Comparison of ENCODE assay signal across 30 cellular contexts in the genomic region with DNA sequence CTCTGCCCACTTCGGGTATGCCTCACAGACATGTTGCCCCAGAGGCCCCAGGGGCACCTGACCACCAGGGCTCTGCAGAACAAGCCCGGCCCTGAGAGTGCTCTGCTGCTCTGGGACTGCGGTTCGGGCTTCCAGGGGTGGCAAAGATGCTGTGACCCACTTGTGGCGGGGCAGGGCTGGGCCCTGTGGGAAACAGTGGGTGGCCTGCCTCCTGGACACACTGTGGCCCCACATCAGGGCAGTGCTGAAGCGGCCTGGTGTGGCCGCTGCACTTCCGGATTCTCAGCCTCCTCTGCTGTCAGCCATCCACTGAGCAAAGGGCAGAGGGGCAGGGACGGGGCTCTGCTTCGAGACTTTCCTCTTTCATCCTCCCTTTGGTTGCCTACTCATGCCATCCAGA.
"Had no signal": no experiment of that assay in that cellular context is flagged by ENCODE, and none has a peak within 500 bp of the region (broad histone marks: within the 10 kb centered on the region; RNA-seq: fewer than 3 reads in every experiment).

No MANE protein-coding gene starts in this region.

- H3K27ac ChIP-seq: ascending aorta, breast epithelium, cardiac muscle cell, colonic mucosa had no signal

- H3K36me3 Mint-ChIP-seq: activated naive CD4-positive, alpha-beta T cell treated with anti-CD3 and anti-CD28 coated beads, Interleukin-2, amount 10 ng/mL, durations not matched to agents 7 days and 5 days; activated naive CD4-positive, alpha-beta T cell treated with anti-CD3 and anti-CD28 coated beads, Interleukin-2, amount 50 U/mL, for 72 hours; activated naive CD8-positive, alpha-beta T cell treated with anti-CD3 and anti-CD28 coated beads, Interleukin-2, amount 10 ng/mL, durations not matched to agents 7 days and 5 days had no signal

- DNase-seq: activated CD4-positive, alpha-beta memory T cell treated with anti-CD3 and anti-CD28 coated beads, Interleukin-2, amount 10 ng/mL, durations not matched to agents 7 days and 5 days; activated CD4-positive, alpha-beta T cell treated with anti-CD3 and anti-CD28 coated beads for 1 hour; activated CD4-positive, alpha-beta T cell treated with anti-CD3 and anti-CD28 coated beads for 4 hours; activated CD4-positive, alpha-beta T cell treated with anti-CD3 and anti-CD28 coated beads, Interleukin-2, amount 10 ng/mL, durations not matched to agents 7 days and 5 days; activated CD4-positive, alpha-beta T cell treated with anti-CD3 and anti-CD28 coated beads, Interleukin-2, amount 50 U/mL, for 4 hours; activated CD8-positive, alpha-beta memory T cell treated with anti-CD3 and anti-CD28 coated beads, Interleukin-2, amount 50 U/mL, for 48 hours; activated gamma-delta T cell; activated naive CD4-positive, alpha-beta T cell; activated naive CD4-positive, alpha-beta T cell treated with anti-CD3 and anti-CD28 coated beads, Interleukin-2, amount 10 ng/mL, durations not matched to agents 7 days and 5 days; activated naive CD8-positive, alpha-beta T cell treated with anti-CD3 and anti-CD28 coated beads, Interleukin-2, amount 10 ng/mL, durations not matched to agents 7 days and 5 days; activated T-cell treated with anti-CD3 and anti-CD28 coated beads for 4 hours; activated T-cell treated with anti-CD3 and anti-CD28 coated beads, Interleukin-2, amount 50 U/mL, for 24 hours; activated T-cell treated with anti-CD3 and anti-CD28 coated beads, Interleukin-2, amount 50 U/mL, for 72 hours; central memory CD4-positive, alpha-beta T cell; cerebellar nuclear complex; colonic mucosa; effector CD8-positive, alpha-beta T cell; foreskin fibroblast; head of caudate nucleus; T-helper 1 cell; T-helper 17 cell; T1000 had no signal

- H3K27me3 Mint-ChIP-seq: activated T-cell treated with anti-CD3 and anti-CD28 coated beads, Interleukin-2, amount 50 U/mL, for 24 hours had no signal

- FAIRE-seq: frontal cortex had no signal

- H3K9me3 Mint-ChIP-seq: activated CD4-positive, alpha-beta memory T cell treated with anti-CD3 and anti-CD28 coated beads, Interleukin-2, amount 10 ng/mL, durations not matched to agents 7 days and 5 days; activated CD4-positive, alpha-beta T cell treated with anti-CD3 and anti-CD28 coated beads, Interleukin-2, amount 10 ng/mL, durations not matched to agents 7 days and 5 days; activated naive CD4-positive, alpha-beta T cell treated with anti-CD3 and anti-CD28 coated beads, Interleukin-2, amount 10 ng/mL, durations not matched to agents 7 days and 5 days; activated naive CD4-positive, alpha-beta T cell treated with anti-CD3 and anti-CD28 coated beads, Interleukin-2, amount 50 U/mL, for 72 hours; activated naive CD8-positive, alpha-beta T cell treated with anti-CD3 and anti-CD28 coated beads, Interleukin-2, amount 10 ng/mL, durations not matched to agents 7 days and 5 days; activated T-cell treated with anti-CD3 and anti-CD28 coated beads, Interleukin-2, amount 50 U/mL, for 24 hours; T-helper 2 cell treated with Interferon-gamma antibody and Interleukin-4, amounts not matched to agents 5 μg/mL and 100 μg/mL, for 36 hours had no signal

- ATAC-seq: activated naive CD4-positive, alpha-beta T cell treated with anti-CD3 and anti-CD28 coated beads, Interleukin-2, amount 50 U/mL, for 72 hours; T-helper 17 cell had no signal

- H3K4me1 ChIP-seq: ascending aorta, colonic mucosa had no signal

- H3K4me3 ChIP-seq: ascending aorta, breast epithelium, cardiac muscle cell, colonic mucosa had no signal

- H3K4me3 Mint-ChIP-seq: activated CD4-positive, alpha-beta memory T cell treated with anti-CD3 and anti-CD28 coated beads, Interleukin-2, amount 10 ng/mL, durations not matched to agents 7 days and 5 days; activated CD4-positive, alpha-beta T cell treated with anti-CD3 and anti-CD28 coated beads, Interleukin-2, amount 10 ng/mL, durations not matched to agents 7 days and 5 days; activated naive CD4-positive, alpha-beta T cell treated with anti-CD3 and anti-CD28 coated beads, Interleukin-2, amount 10 ng/mL, durations not matched to agents 7 days and 5 days; activated naive CD8-positive, alpha-beta T cell treated with anti-CD3 and anti-CD28 coated beads, Interleukin-2, amount 10 ng/mL, durations not matched to agents 7 days and 5 days; activated T-cell treated with anti-CD3 and anti-CD28 coated beads, Interleukin-2, amount 50 U/mL, for 24 hours; activated T-cell treated with anti-CD3 and anti-CD28 coated beads, Interleukin-2, amount 50 U/mL, for 72 hours; brain; T-helper 17 cell; T-helper 2 cell treated with Interferon-gamma antibody and Interleukin-4, amounts not matched to agents 5 μg/mL and 100 μg/mL, for 36 hours; WTC11 had no signal

- H3K36me3 ChIP-seq: ascending aorta, breast epithelium, cardiac muscle cell, colonic mucosa had no signal

- H3K9me3 ChIP-seq: ascending aorta, breast epithelium, colonic mucosa had no signal

- H3K27ac Mint-ChIP-seq: activated CD4-positive, alpha-beta memory T cell treated with anti-CD3 and anti-CD28 coated beads, Interleukin-2, amount 10 ng/mL, durations not matched to agents 7 days and 5 days; activated CD4-positive, alpha-beta T cell treated with anti-CD3 and anti-CD28 coated beads, Interleukin-2, amount 10 ng/mL, durations not matched to agents 7 days and 5 days; activated naive CD4-positive, alpha-beta T cell treated with anti-CD3 and anti-CD28 coated beads, Interleukin-2, amount 10 ng/mL, durations not matched to agents 7 days and 5 days; activated naive CD4-positive, alpha-beta T cell treated with anti-CD3 and anti-CD28 coated beads, Interleukin-2, amount 50 U/mL, for 72 hours; activated naive CD8-positive, alpha-beta T cell treated with anti-CD3 and anti-CD28 coated beads, Interleukin-2, amount 10 ng/mL, durations not matched to agents 7 days and 5 days; activated T-cell treated with anti-CD3 and anti-CD28 coated beads, Interleukin-2, amount 50 U/mL, for 24 hours; activated T-cell treated with anti-CD3 and anti-CD28 coated beads, Interleukin-2, amount 50 U/mL, for 72 hours; T-helper 17 cell; T-helper 2 cell treated with Interferon-gamma antibody and Interleukin-4, amounts not matched to agents 5 μg/mL and 100 μg/mL, for 36 hours; WTC11 had no signal

- H3K27me3 ChIP-seq: ascending aorta, breast epithelium, cardiac muscle cell, colonic mucosa had no signal
